8 cellular contexts compared by ENCODE assay signal in genomic region chr2:73214120-73215035, GRCh38. TPM values are rescaled to one million over a fixed set of nuclear protein-coding genes. Genes with fewer than 3 reads are reported as not detected.
DNase-seq lines count a peak whose midpoint lies in the region; FAIRE-seq lines count a peak whose summit lies in the region.

TSS of gene SMYD5 (plus strand) at chr2:73214245. CDS start at chr2:73214267, 22 bp downstream.

- no peak for FAIRE-seq in frontal cortex (lab: Jason Lieb, UNC)

- DNase-seq in ELR (ENCODE audit: low read depth) (peak; percentile 90), H4 (ENCODE audit: low spot score) (peak; percentile 64), LoVo (ENCODE audit: low spot score) (peak; percentile 87), SIG-M5 treated with dmso at 0.1 percent for 504 hours (lab: John Stamatoyannopoulos, UW; ENCODE audit: unreplicated experiment) (peak; percentile 84), activated gamma-delta T cell treated with Interleukin-2 at 50 U/mL for 16 hours (peak; percentile 91), frontal cortex (ENCODE audit: low spot score in 2 of 2) (peak; percentile 84 to 91), nucleus accumbens (lab: John Stamatoyannopoulos, UW) (peak in 54 of 56 donors; percentile 30 to 90 (median 72)), superior temporal gyrus (ENCODE audit: extremely low spot score) (peak; percentile 84)

RNA-seq across cellular contexts. Expression of gene SMYD5, which starts in this region (rescaled TPM):
- 24.6 and 30.0 TPM in 2 replicates for total RNA-seq in H4 (2014; rRNA removed; shearing (Covaris generic))
- total RNA-seq in frontal cortex: 19.6 TPM

Comparison
In these comparisons a context has a peak if more than half of its experiments do, and no peak if none do; other contexts are left out.
1. Peak in every context shown above with its lines: DNase-seq.